11 cellular contexts compared by ENCODE assay signal in genomic region chr10:103835121-103836045, GRCh38. TPM values are rescaled to one million over a fixed set of nuclear protein-coding genes. Genes with fewer than 3 reads are reported as not detected.
DNase-seq lines count a peak whose midpoint lies in the region; ATAC-seq lines count a peak whose summit lies in the region.
"Had no signal": no experiment of that assay in that cellular context is flagged by ENCODE, and none has a peak within 500 bp of the region (broad histone marks: within the 10 kb centered on the region; RNA-seq: fewer than 3 reads in every experiment).

No MANE protein-coding gene starts in this region.

- DNase-seq in DMS53 (lab: John Stamatoyannopoulos, UW) (peak; percentile 33), DMS53 treated with DMSO at 0.1 percent for 48 hours (lab: John Stamatoyannopoulos, UW; ENCODE audit: unreplicated experiment) (no peak), Right ventricle myocardium inferior (ENCODE audit: missing footprints) (peak; percentile 86), neuronal stem cell (ENCODE audit: low spot score) (no peak), aorta (peak; percentile 84 to 89), KG1 (lab: John Stamatoyannopoulos, UW) (no peak), HuH-7.5 (ENCODE audit: low spot score) (no peak)
- DNase-seq: activated CD8-positive, alpha-beta memory T cell treated with anti-CD3 and anti-CD28 coated beads, Interleukin-2, amount 10 ng/mL, durations not matched to agents 7 days and 5 days had no signal

- no peak overlapping the region for H3K23ac ChIP-seq in neuronal stem cell (ENCODE audit: low read depth, low read length, poor library complexity)

- H3K4me1 ChIP-seq in neuronal stem cell (ENCODE audit: control insufficient read depth in 2 of 2, insufficient read depth in 1 of 2, low read depth in 1 of 2, low read length in 2 of 2) = peaks cover 13 to 18% of the 10 kb centered on the region in 2 donors
- peaks cover 0 to 7% of the 10 kb centered on the region in 2 donors for H3K4me1 ChIP-seq in aorta (ENCODE audit: control insufficient read depth in 1 of 2, insufficient read depth in 2 of 2, low read length in 2 of 2)

- no peaks in the 10 kb centered on the region for H3K9me3 Mint-ChIP-seq in stimulated activated memory B cell treated with anti-CD40 and anti-IgM and Interleukin-4, amounts not matched to agents 10 μg/mL and 1 μg/mL and 100 μg/mL, for 72 hours

- no peaks in the 10 kb centered on the region for H3K27me3 ChIP-seq in neuronal stem cell (ENCODE audit: control insufficient read depth in 3 of 3, insufficient read depth in 3 of 3, low read depth in 1 of 3, low read length in 3 of 3)
- H3K27me3 ChIP-seq in aorta (ENCODE audit: control insufficient read depth in 1 of 2, insufficient read depth in 2 of 2, low read length in 1 of 2) = no peaks in the 10 kb centered on the region

- no CpG with 5 or more reads among the region's 20 CpGs for WGBS in neuronal stem cell (ENCODE audit: extremely low coverage in 2 of 2, insufficient read length in 2 of 2, insufficient replicate concordance in 1 of 2), 2 donors
- 25 to 32% methylated on average over 20 of the region's 20 CpGs for WGBS in aorta, 2 donors

- no peak overlapping the region for H4K91ac ChIP-seq in neuronal stem cell (ENCODE audit: low read depth, low read length, poor library complexity)

- H3K9me3 ChIP-seq in neuronal stem cell (replicated peaks in 1 of 2; ENCODE audit: control insufficient read depth in 2 of 2, insufficient read depth in 1 of 2, low read depth in 1 of 2, low read length in 2 of 2) (peaks cover 2 to 7% of the 10 kb centered on the region in 2 donors), aorta (ENCODE audit: control insufficient read depth, low read length) (no peaks in the 10 kb centered on the region)

- H2BK12ac ChIP-seq in neuronal stem cell (ENCODE audit: low read length) = no peak overlapping the region

- no peaks in the 10 kb centered on the region for H3K36me3 Mint-ChIP-seq in stimulated activated memory B cell treated with anti-CD40 and anti-IgM and Interleukin-4, amounts not matched to agents 10 μg/mL and 1 μg/mL and 100 μg/mL, for 72 hours
- H3K36me3 Mint-ChIP-seq: activated CD8-positive, alpha-beta memory T cell treated with anti-CD3 and anti-CD28 coated beads, Interleukin-2, amount 10 ng/mL, durations not matched to agents 7 days and 5 days had no signal

- H3K4me2 ChIP-seq in neuronal stem cell (ENCODE audit: insufficient read depth, low read length, poor library complexity, severe bottlenecking) = no peak overlapping the region

- no peak overlapping the region for H2BK5ac ChIP-seq in neuronal stem cell (ENCODE audit: low read length)

- peaks cover 7% of the 10 kb centered on the region for H3K27me3 Mint-ChIP-seq in stimulated activated memory B cell treated with anti-CD40 and anti-IgM and Interleukin-4, amounts not matched to agents 10 μg/mL and 1 μg/mL and 100 μg/mL, for 72 hours

- no peaks in the 10 kb centered on the region for H3K79me1 ChIP-seq in neuronal stem cell (ENCODE audit: low read depth, low read length)

- H3K4ac ChIP-seq in neuronal stem cell (ENCODE audit: low read length) = no peak overlapping the region

- H3K36me3 ChIP-seq in neuronal stem cell (replicated peaks in 1 of 2; ENCODE audit: control insufficient read depth in 2 of 2, insufficient read depth in 2 of 2, low read length in 2 of 2) = no peaks in the 10 kb centered on the region
- no peaks in the 10 kb centered on the region for H3K36me3 ChIP-seq in aorta (ENCODE audit: control insufficient read depth in 1 of 2, insufficient read depth in 2 of 2, low read length in 1 of 2)
- H3K36me3 ChIP-seq: neutrophil had no signal

- no peak overlapping the region for H2BK120ac ChIP-seq in neuronal stem cell (ENCODE audit: low read depth, low read length)

- intact Hi-C loops in Right ventricle myocardium inferior (cut with DNase I) = loop anchor here (5.0 kb wide), 2 partner anchors 58 to 78 kb away; no protein-coding TSS in a partner anchor
- intact Hi-C loops in aorta (cut with DNase I) = no loop called here

- H3K9ac ChIP-seq in neuronal stem cell (ENCODE audit: low read depth, low read length, poor library complexity) = no peak overlapping the region

- no peak overlapping the region for H3K14ac ChIP-seq in neuronal stem cell (ENCODE audit: low read length)

- peak; percentile 73 for ATAC-seq in Right ventricle myocardium inferior
- ATAC-seq in aorta (ENCODE audit: low FRiP score) = peak; percentile 83
- no peak for ATAC-seq in stimulated activated memory B cell treated with anti-CD40 and anti-IgM and Interleukin-4, amounts not matched to agents 10 μg/mL and 1 μg/mL and 100 μg/mL, for 72 hours
- ATAC-seq: activated CD8-positive, alpha-beta memory T cell treated with anti-CD3 and anti-CD28 coated beads, Interleukin-2, amount 10 ng/mL, durations not matched to agents 7 days and 5 days had no signal

- H2BK15ac ChIP-seq in neuronal stem cell (ENCODE audit: low read length) = no peak overlapping the region

- H3K4me1 Mint-ChIP-seq in stimulated activated memory B cell treated with anti-CD40 and anti-IgM and Interleukin-4, amounts not matched to agents 10 μg/mL and 1 μg/mL and 100 μg/mL, for 72 hours = no peaks in the 10 kb centered on the region
- H3K4me1 Mint-ChIP-seq: activated CD8-positive, alpha-beta memory T cell treated with anti-CD3 and anti-CD28 coated beads, Interleukin-2, amount 10 ng/mL, durations not matched to agents 7 days and 5 days had no signal

- no peak overlapping the region for H3K27ac ChIP-seq in neuronal stem cell (replicated peaks; ENCODE audit: low read length)
- peak overlapping the region in 1 of 2 donors; percentile 14 for H3K27ac ChIP-seq in aorta (ENCODE audit: low read depth in 1 of 2, low read length in 2 of 2)
- H3K27ac ChIP-seq: neutrophil had no signal

- no peak overlapping the region for H4K8ac ChIP-seq in neuronal stem cell (ENCODE audit: low read depth, low read length)

- no peak overlapping the region for H2AK5ac ChIP-seq in neuronal stem cell (ENCODE audit: low read depth, low read length)

- H3K4me3 ChIP-seq in neuronal stem cell (ENCODE audit: low read length in 2 of 2) (no peak overlapping the region), aorta (ENCODE audit: low read length in 2 of 2) (no peak overlapping the region)

- peak overlapping the region; percentile 24 for H3K18ac ChIP-seq in neuronal stem cell (ENCODE audit: low read length)

- no peak overlapping the region for H2AFZ ChIP-seq in neuronal stem cell (ENCODE audit: low read length)

- no peak overlapping the region for H3K27ac Mint-ChIP-seq in stimulated activated memory B cell treated with anti-CD40 and anti-IgM and Interleukin-4, amounts not matched to agents 10 μg/mL and 1 μg/mL and 100 μg/mL, for 72 hours
- H3K27ac Mint-ChIP-seq: activated CD8-positive, alpha-beta memory T cell treated with anti-CD3 and anti-CD28 coated beads, Interleukin-2, amount 10 ng/mL, durations not matched to agents 7 days and 5 days; IgD-negative memory B cell had no signal

- H3K4me3 Mint-ChIP-seq in stimulated activated memory B cell treated with anti-CD40 and anti-IgM and Interleukin-4, amounts not matched to agents 10 μg/mL and 1 μg/mL and 100 μg/mL, for 72 hours = no peak overlapping the region
- H3K4me3 Mint-ChIP-seq: activated CD8-positive, alpha-beta memory T cell treated with anti-CD3 and anti-CD28 coated beads, Interleukin-2, amount 10 ng/mL, durations not matched to agents 7 days and 5 days had no signal

RNA-seq across cellular contexts. Expression of gene SH3PXD2A, which starts 20.0 kb away (rescaled TPM):
- total RNA-seq in Right ventricle myocardium inferior (28.7 TPM), aorta (10 to 100 TPM; 55.9 to 69.1 TPM)
- 9.8 TPM for polyA plus RNA-seq in neuronal stem cell (2013, experiment 1 of 2)
- polyA plus RNA-seq in neuronal stem cell (2013, experiment 2 of 2) = 9.8 TPM
- polyA plus RNA-seq in aorta = 10 to 100 TPM; 18.7 to 29.1 TPM

Comparison
In these comparisons a context has a peak if more than half of its experiments do, and no peak if none do; other contexts are left out.
1. DNase-seq: peak in DMS53 (single experiment), Right ventricle myocardium inferior (single experiment) and aorta (2 of 2); none in DMS53 treated with DMSO at 0.1 percent for 48 hours (single experiment), neuronal stem cell (single experiment), KG1 (single experiment) and HuH-7.5 (single experiment).